In the genomic region with DNA sequence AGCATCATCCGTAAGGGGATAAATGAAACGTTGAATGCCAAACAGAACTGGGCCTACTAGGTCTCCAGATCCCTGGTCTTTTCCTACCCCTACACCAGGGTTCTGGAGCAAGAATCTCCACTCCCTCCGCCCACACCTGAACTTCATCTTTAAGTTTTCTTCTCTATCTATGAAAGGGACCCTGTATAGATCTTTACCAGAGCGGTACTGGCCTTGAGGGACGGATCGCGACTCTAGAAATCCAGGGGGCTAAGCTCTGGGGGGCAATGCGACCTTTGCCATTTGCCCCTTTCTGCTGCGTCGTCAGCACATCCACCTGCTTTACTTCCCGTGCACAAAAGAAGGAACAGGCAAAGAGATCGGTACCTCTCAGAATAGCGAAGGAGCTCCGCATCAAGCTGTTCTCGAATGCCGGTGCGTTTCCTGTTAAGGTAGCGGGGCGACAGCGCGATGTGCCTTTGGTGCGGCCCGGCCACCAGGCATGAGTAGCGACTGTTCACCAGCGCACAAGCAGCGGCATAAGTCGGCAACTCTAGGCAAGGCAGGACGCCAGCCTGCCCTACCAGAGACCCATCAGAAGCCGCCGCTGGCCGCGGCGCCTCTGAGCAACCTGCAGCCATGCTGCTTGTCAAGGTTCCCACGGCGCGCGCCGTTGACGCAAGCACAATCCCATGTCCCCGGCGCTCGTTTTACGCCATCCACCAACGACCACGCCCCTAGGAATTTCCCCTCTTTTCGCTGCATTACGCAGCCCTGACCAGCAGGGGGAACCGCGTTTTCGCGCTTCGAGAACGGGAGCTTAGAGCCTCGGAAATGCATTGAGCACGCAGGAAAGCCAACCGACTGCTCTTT, we compare ENCODE assay signal across 1 cellular context.
TF ChIP-seq lines count a peak whose summit lies in the region.

A gene with protein sequence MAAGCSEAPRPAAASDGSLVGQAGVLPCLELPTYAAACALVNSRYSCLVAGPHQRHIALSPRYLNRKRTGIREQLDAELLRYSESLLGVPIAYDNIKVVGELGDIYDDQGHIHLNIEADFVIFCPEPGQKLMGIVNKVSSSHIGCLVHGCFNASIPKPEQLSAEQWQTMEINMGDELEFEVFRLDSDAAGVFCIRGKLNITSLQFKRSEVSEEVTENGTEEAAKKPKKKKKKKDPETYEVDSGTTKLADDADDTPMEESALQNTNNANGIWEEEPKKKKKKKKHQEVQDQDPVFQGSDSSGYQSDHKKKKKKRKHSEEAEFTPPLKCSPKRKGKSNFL (minus strand): TSS at position 641 of the 852 bp plus-strand sequence. CDS start 21 bp downstream, at position 620.

TF ChIP-seq in HepG2, 621 proteins besides CTCF, POLR2A, EP300 and RAD21 (continued from another document and continues in another):
- TF ChIP-seq NFAT5 (CRISPR knock-in tag; IDR thresholded peaks at IDR 0.05) = no peak; the same call in 1 of the 2 replicates
- peak; percentile 37 for TF ChIP-seq MED8 (CRISPR knock-in tag; IDR thresholded peaks at IDR 0.05; ENCODE audit: insufficient replicate concordance)
- no peak for TF ChIP-seq ETV6 (CRISPR knock-in tag; conservative IDR thresholded peaks at IDR 0.05)
- TF ChIP-seq EED (CRISPR knock-in tag; IDR thresholded peaks at IDR 0.05) = peak; percentile 68; the same call in 1 of the 2 replicates
- peak; percentile 63; the same call in 1 of the 2 replicates for TF ChIP-seq CHD2 (IDR thresholded peaks at IDR 0.05; ENCODE audit: low read depth, low read length)
- TF ChIP-seq, protein P1, sequence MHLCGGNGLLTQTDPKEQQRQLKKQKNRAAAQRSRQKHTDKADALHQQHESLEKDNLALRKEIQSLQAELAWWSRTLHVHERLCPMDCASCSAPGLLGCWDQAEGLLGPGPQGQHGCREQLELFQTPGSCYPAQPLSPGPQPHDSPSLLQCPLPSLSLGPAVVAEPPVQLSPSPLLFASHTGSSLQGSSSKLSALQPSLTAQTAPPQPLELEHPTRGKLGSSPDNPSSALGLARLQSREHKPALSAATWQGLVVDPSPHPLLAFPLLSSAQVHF (CRISPR knock-in tag; IDR thresholded peaks at IDR 0.05) = peak; percentile 77; the same call in 1 of the 2 replicates
- TF ChIP-seq ZNF12 (CRISPR knock-in tag; IDR thresholded peaks at IDR 0.05) = no peak
- no peak for TF ChIP-seq FOXP1 (IDR thresholded peaks at IDR 0.05)
- TF ChIP-seq FOXP1 (CRISPR knock-in tag; IDR thresholded peaks at IDR 0.05) = 0 out of 2 replicates have a peak, but pooled peaks have one; percentile 5
- TF ChIP-seq ZNF557 (CRISPR knock-in tag; IDR thresholded peaks at IDR 0.05) = no peak
- TF ChIP-seq HNF4G (IDR thresholded peaks at IDR 0.05; ENCODE audit: borderline replicate concordance, low read depth, low read length) = no peak
- TF ChIP-seq HNF4G (CRISPR knock-in tag; IDR thresholded peaks at IDR 0.05; ENCODE audit: borderline replicate concordance, low read depth) = no peak
- peak; percentile 97 for TF ChIP-seq TGIF2 (CRISPR knock-in tag; IDR thresholded peaks at IDR 0.05)
- TF ChIP-seq ZNF780A (CRISPR knock-in tag; IDR thresholded peaks at IDR 0.05) = no peak
- TF ChIP-seq, protein P2, sequence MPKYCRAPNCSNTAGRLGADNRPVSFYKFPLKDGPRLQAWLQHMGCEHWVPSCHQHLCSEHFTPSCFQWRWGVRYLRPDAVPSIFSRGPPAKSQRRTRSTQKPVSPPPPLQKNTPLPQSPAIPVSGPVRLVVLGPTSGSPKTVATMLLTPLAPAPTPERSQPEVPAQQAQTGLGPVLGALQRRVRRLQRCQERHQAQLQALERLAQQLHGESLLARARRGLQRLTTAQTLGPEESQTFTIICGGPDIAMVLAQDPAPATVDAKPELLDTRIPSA (CRISPR knock-in tag; IDR thresholded peaks at IDR 0.05; ENCODE audit: borderline replicate concordance) = no peak
- 0 out of 2 replicates have a peak, but pooled peaks have one; percentile 74 for TF ChIP-seq ZNF101 (CRISPR knock-in tag; IDR thresholded peaks at IDR 0.05; ENCODE audit: borderline replicate concordance, low read depth)
- TF ChIP-seq ZNF556 (CRISPR knock-in tag; IDR thresholded peaks at IDR 0.05; ENCODE audit: borderline replicate concordance) = peak; percentile 80; the same call in 1 of the 2 replicates
- TF ChIP-seq FOXM1 (CRISPR knock-in tag; IDR thresholded peaks at IDR 0.05) = no peak
- TF ChIP-seq, protein P3, sequence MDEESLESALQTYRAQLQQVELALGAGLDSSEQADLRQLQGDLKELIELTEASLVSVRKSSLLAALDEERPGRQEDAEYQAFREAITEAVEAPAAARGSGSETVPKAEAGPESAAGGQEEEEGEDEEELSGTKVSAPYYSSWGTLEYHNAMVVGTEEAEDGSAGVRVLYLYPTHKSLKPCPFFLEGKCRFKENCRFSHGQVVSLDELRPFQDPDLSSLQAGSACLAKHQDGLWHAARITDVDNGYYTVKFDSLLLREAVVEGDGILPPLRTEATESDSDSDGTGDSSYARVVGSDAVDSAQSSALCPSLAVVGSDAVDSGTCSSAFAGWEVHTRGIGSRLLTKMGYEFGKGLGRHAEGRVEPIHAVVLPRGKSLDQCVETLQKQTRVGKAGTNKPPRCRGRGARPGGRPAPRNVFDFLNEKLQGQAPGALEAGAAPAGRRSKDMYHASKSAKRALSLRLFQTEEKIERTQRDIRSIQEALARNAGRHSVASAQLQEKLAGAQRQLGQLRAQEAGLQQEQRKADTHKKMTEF (CRISPR knock-in tag; IDR thresholded peaks at IDR 0.05) = peak; percentile 91
- peak; percentile 72 for TF ChIP-seq SRF (IDR thresholded peaks at IDR 0.05; ENCODE audit: low read depth, low read length)
- no peak for TF ChIP-seq ZMYM2 (CRISPR knock-in tag; IDR thresholded peaks at IDR 0.05)
- TF ChIP-seq HNRNPK (IDR thresholded peaks at IDR 0.05; ENCODE audit: low read depth, low read length, poor library complexity, severe bottlenecking) = no peak
- TF ChIP-seq ZKSCAN1 (IDR thresholded peaks at IDR 0.05; ENCODE audit: low read length) = no peak
- no peak for TF ChIP-seq ZC3H13 (CRISPR knock-in tag; IDR thresholded peaks at IDR 0.05)
- peak; percentile 62 for TF ChIP-seq STAG1 (CRISPR knock-in tag; IDR thresholded peaks at IDR 0.05)
- peak; percentile 16; the same call in 1 of the 2 replicates for TF ChIP-seq ARNT2 (CRISPR knock-in tag; IDR thresholded peaks at IDR 0.05; ENCODE audit: low read depth)
- peak; percentile 97 for TF ChIP-seq HNRNPLL (IDR thresholded peaks at IDR 0.05; ENCODE audit: low read depth, low read length, poor library complexity, severe bottlenecking)
- TF ChIP-seq UBTF (CRISPR knock-in tag; IDR thresholded peaks at IDR 0.05) = peak; percentile 51; the same call in 1 of the 2 replicates
- no peak for TF ChIP-seq FOXP4 (CRISPR knock-in tag; IDR thresholded peaks at IDR 0.05)
- peak; percentile 97 for TF ChIP-seq KMT2B (CRISPR knock-in tag; IDR thresholded peaks at IDR 0.05)
- peak; percentile 44 for TF ChIP-seq TAF15 (IDR thresholded peaks at IDR 0.05; ENCODE audit: low read depth, low read length, poor library complexity, severe bottlenecking)
- no peak for TF ChIP-seq ZNF75D (CRISPR knock-in tag; IDR thresholded peaks at IDR 0.05; ENCODE audit: borderline replicate concordance)
- peak; percentile 78; the same call in 1 of the 2 replicates for TF ChIP-seq ZNF768 (CRISPR knock-in tag; IDR thresholded peaks at IDR 0.05)
- peak; percentile 64; the same call in 1 of the 2 replicates for TF ChIP-seq ZNF230 (CRISPR knock-in tag; IDR thresholded peaks at IDR 0.05)
- TF ChIP-seq, protein P4, sequence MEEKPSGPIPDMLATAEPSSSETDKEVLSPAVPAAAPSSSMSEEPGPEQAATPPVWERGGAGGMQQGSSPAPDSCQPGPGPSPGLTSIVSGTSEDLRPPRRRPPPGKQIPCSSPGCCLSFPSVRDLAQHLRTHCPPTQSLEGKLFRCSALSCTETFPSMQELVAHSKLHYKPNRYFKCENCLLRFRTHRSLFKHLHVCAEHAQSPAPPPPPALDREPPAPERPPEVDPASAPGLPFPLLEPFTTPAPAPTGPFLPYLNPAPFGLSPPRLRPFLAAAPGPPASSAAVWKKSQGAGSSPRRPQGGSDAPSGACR (CRISPR knock-in tag; IDR thresholded peaks at IDR 0.05) = peak; percentile 73; the same call in 1 of the 2 replicates
- TF ChIP-seq ZNF644 (CRISPR knock-in tag; IDR thresholded peaks at IDR 0.05; ENCODE audit: low read depth) = peak; percentile 56; the same call in 1 of the 2 replicates
- TF ChIP-seq CEBPG (CRISPR knock-in tag; IDR thresholded peaks at IDR 0.05) = peak; percentile 67
- no peak for TF ChIP-seq ZNF761 (CRISPR knock-in tag; conservative IDR thresholded peaks at IDR 0.05)
- no peak for TF ChIP-seq ZNF432 (CRISPR knock-in tag; IDR thresholded peaks at IDR 0.05; ENCODE audit: borderline replicate concordance)
- peak; percentile 65; the same call in 1 of the 2 replicates for TF ChIP-seq ZNF766 (CRISPR knock-in tag; IDR thresholded peaks at IDR 0.05; ENCODE audit: borderline replicate concordance)
- TF ChIP-seq CBX1 (IDR thresholded peaks at IDR 0.05; ENCODE audit: low read depth) = peak; percentile 96
- TF ChIP-seq CREB1 (IDR thresholded peaks at IDR 0.05) = peak; percentile 97
- peak; percentile 99 for TF ChIP-seq CREB1 (CRISPR knock-in tag; IDR thresholded peaks at IDR 0.05)
- no peak for TF ChIP-seq ZNF446 (CRISPR knock-in tag; IDR thresholded peaks at IDR 0.05)
- no peak for TF ChIP-seq ZNF121 (CRISPR knock-in tag; IDR thresholded peaks at IDR 0.05)
- no peak; the same call in none of the 2 replicates for TF ChIP-seq AHR (CRISPR knock-in tag; IDR thresholded peaks at IDR 0.05)
- no peak for TF ChIP-seq SOX6 (IDR thresholded peaks at IDR 0.05)
- TF ChIP-seq SOX6 (CRISPR knock-in tag; IDR thresholded peaks at IDR 0.05) = peak; percentile 57
